ENCODE assay signal across 1 cellular context in genomic region chr7:37508063-37508462, GRCh38.
TF ChIP-seq lines count a peak whose summit lies in the region.

No MANE protein-coding gene starts in this region.

TF ChIP-seq in GM23338, 12 proteins besides CTCF, POLR2A, EP300 and RAD21:
- TF ChIP-seq, protein P1, sequence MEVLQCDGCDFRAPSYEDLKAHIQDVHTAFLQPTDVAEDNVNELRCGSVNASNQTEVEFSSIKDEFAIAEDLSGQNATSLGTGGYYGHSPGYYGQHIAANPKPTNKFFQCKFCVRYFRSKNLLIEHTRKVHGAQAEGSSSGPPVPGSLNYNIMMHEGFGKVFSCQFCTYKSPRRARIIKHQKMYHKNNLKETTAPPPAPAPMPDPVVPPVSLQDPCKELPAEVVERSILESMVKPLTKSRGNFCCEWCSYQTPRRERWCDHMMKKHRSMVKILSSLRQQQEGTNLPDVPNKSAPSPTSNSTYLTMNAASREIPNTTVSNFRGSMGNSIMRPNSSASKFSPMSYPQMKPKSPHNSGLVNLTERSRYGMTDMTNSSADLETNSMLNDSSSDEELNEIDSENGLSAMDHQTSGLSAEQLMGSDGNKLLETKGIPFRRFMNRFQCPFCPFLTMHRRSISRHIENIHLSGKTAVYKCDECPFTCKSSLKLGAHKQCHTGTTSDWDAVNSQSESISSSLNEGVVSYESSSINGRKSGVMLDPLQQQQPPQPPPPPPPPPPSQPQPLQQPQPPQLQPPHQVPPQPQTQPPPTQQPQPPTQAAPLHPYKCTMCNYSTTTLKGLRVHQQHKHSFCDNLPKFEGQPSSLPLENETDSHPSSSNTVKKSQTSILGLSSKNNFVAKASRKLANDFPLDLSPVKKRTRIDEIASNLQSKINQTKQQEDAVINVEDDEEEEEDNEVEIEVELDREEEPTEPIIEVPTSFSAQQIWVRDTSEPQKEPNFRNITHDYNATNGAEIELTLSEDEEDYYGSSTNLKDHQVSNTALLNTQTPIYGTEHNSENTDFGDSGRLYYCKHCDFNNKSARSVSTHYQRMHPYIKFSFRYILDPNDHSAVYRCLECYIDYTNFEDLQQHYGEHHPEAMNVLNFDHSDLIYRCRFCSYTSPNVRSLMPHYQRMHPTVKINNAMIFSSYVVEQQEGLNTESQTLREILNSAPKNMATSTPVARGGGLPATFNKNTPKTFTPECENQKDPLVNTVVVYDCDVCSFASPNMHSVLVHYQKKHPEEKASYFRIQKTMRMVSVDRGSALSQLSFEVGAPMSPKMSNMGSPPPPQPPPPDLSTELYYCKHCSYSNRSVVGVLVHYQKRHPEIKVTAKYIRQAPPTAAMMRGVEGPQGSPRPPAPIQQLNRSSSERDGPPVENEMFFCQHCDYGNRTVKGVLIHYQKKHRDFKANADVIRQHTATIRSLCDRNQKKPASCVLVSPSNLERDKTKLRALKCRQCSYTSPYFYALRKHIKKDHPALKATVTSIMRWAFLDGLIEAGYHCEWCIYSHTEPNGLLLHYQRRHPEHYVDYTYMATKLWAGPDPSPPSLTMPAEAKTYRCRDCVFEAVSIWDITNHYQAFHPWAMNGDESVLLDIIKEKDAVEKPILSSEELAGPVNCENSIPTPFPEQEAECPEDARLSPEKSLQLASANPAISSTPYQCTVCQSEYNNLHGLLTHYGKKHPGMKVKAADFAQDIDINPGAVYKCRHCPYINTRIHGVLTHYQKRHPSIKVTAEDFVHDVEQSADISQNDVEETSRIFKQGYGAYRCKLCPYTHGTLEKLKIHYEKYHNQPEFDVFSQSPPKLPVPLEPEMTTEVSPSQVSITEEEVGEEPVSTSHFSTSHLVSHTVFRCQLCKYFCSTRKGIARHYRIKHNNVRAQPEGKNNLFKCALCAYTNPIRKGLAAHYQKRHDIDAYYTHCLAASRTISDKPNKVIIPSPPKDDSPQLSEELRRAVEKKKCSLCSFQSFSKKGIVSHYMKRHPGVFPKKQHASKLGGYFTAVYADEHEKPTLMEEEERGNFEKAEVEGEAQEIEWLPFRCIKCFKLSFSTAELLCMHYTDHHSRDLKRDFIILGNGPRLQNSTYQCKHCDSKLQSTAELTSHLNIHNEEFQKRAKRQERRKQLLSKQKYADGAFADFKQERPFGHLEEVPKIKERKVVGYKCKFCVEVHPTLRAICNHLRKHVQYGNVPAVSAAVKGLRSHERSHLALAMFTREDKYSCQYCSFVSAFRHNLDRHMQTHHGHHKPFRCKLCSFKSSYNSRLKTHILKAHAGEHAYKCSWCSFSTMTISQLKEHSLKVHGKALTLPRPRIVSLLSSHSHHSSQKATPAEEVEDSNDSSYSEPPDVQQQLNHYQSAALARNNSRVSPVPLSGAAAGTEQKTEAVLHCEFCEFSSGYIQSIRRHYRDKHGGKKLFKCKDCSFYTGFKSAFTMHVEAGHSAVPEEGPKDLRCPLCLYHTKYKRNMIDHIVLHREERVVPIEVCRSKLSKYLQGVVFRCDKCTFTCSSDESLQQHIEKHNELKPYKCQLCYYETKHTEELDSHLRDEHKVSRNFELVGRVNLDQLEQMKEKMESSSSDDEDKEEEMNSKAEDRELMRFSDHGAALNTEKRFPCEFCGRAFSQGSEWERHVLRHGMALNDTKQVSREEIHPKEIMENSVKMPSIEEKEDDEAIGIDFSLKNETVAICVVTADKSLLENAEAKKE (CRISPR knock-in tag; IDR thresholded peaks at IDR 0.05): no peak
- no peak for TF ChIP-seq JUNB (IDR thresholded peaks at IDR 0.05; ENCODE audit: unreplicated experiment)
- TF ChIP-seq STAT1 (IDR thresholded peaks at IDR 0.05; ENCODE audit: unreplicated experiment): no peak
- no peak for TF ChIP-seq ETS1 (IDR thresholded peaks at IDR 0.05)
- no peak for TF ChIP-seq ZNF331 (CRISPR knock-in tag; IDR thresholded peaks at IDR 0.05; ENCODE audit: low read depth)
- TF ChIP-seq ZNF114 (CRISPR knock-in tag; IDR thresholded peaks at IDR 0.05): no peak
- no peak for TF ChIP-seq EZH2 (IDR thresholded peaks at IDR 0.05; ENCODE audit: low read depth, unreplicated experiment)
- no peak for TF ChIP-seq CREB1 (CRISPR knock-in tag; IDR thresholded peaks at IDR 0.05; ENCODE audit: low read depth)
- TF ChIP-seq NANOG (IDR thresholded peaks at IDR 0.05; ENCODE audit: borderline replicate concordance): no peak
- TF ChIP-seq POLR2AphosphoS5 (IDR thresholded peaks at IDR 0.05; ENCODE audit: low read depth): no peak
- no peak for TF ChIP-seq REST (IDR thresholded peaks at IDR 0.05; ENCODE audit: unreplicated experiment)
- TF ChIP-seq EZH2phosphoT487 (IDR thresholded peaks at IDR 0.05; ENCODE audit: unreplicated experiment): no peak
